8 cellular contexts compared by ENCODE assay signal in the genomic region with DNA sequence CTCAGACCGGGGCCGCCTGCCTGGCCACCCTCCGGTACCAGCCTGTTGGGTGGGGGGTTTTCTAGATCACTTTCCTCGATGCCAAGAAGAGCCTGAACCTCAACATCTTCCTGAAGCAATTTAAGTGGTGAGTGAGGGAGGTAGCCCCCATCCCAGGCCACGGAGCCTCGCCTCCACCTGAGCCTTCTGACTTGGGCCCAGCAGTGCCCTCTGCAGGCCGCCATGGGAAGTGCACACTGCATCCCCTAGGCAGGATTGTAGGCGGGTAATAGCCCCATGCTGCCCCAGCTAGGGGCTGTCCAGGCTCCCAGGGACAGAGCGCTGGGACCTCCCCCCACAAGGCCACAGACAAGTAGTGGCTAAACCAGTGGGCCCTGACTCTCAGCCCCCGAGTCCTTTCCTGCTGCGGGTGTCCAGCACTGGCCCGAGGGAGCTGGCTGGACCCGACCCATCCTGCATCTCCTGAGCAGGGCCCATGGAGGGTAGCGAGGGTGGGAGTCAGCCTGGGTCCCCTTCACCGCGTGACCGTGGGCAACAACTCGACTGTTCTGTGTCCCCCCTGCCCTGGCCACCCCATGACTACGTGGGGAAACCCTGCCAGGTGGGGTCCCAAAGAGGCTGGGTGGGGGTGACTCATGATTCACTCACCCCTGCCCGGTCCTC. TPM values are rescaled to one million over a fixed set of nuclear protein-coding genes. Genes with fewer than 3 reads are reported as not detected.
DNase-seq lines count a peak whose midpoint lies in the region; ATAC-seq, FAIRE-seq and TF ChIP-seq lines count a peak whose summit lies in the region.

No MANE protein-coding gene starts in this region.

- no peaks in the 10 kb centered on the region for H3K4me1 ChIP-seq in HepG2 (ENCODE audit: insufficient read depth, low read length)

- no peak overlapping the region for H3K4me3 ChIP-seq in HepG2 (replicated peaks in 1 of 3; ENCODE audit: insufficient read depth in 1 of 3, low read depth in 2 of 3, low read length in 3 of 3)

- H3K79me2 ChIP-seq in HepG2 (ENCODE audit: insufficient read depth, low read length), result no peaks in the 10 kb centered on the region

- peak; percentile 60 for FAIRE-seq in HepG2 (lab: Jason Lieb, UNC)

- H3K27me3 ChIP-seq in HepG2 (ENCODE audit: control insufficient read depth in 1 of 2, insufficient read depth in 2 of 2, low read length in 2 of 2), result no peaks in the 10 kb centered on the region

- peak; percentile 80 for TF ChIP-seq RAD21 in HepG2 (CRISPR knock-in tag; IDR thresholded peaks at IDR 0.05)

- POLR2A ChIA-PET in HepG2 (lab: Yijun Ruan, JAX), result interaction anchor here (0.6 to 0.9 kb wide), 2 partner anchors 24 to 43 kb away, joined by 3 to 4 read pairs; no protein-coding TSS in a partner anchor

- CTCF ChIA-PET in HepG2 (lab: Yijun Ruan, JAX; ENCODE audit: low intra/inter-chr PET ratio, low total read pairs), result interaction anchor here (0.7 to 2.1 kb wide), 7 partner anchors 23 to 68 kb away, joined by 3 to 31 read pairs (median 3); no protein-coding TSS in a partner anchor

- no peak for TF ChIP-seq POLR2A in HepG2 (IDR thresholded peaks at IDR 0.05; ENCODE audit: insufficient read depth in 1 of 2, low read depth in 2 of 2, low read length in 2 of 2)

- in situ Hi-C loops in HepG2 (cut with HindIII; ENCODE audit: extremely low pct_ligation_motif_present, low pct_unique_long_range_greater_than_20kb), result loop anchor here (5.0 kb wide), 1 partner anchor 56 kb away; no protein-coding TSS in a partner anchor

- no peaks in the 10 kb centered on the region for H3K9me3 ChIP-seq in HepG2 (ENCODE audit: low read length)

- peak; percentile 27 to 43 for DNase-seq in AML-193 (lab: John Stamatoyannopoulos, UW)
- peak; percentile 79 for DNase-seq in NCI-H1694 treated with DMSO at 0.1 percent for 48 hours (lab: John Stamatoyannopoulos, UW)
- peak; percentile 61 for DNase-seq in activated CD4-positive, alpha-beta T cell treated with anti-CD3 and anti-CD28 coated beads for 1 hour
- peak; percentile 62 for DNase-seq in cerebellar cortex (ENCODE audit: low spot score)
- peak; percentile 35 for DNase-seq in HepG2 (ENCODE audit: low spot score)
- DNase-seq in stimulated activated CD8-positive, alpha-beta memory T cell treated with anti-CD3 and anti-CD28 coated beads, Interleukin-12 subunit alpha, Interleukin-12 subunit beta, amount 100 ng/mL, for 4 hours (ENCODE audit: low read depth), result peak; percentile 48

- peaks cover 15 to 34% of the 10 kb centered on the region in 2 experiments; a peak in 3 of 5 replicates for H3K36me3 ChIP-seq in HepG2 (replicated peaks in 1 of 2; ENCODE audit: control insufficient read depth in 1 of 2, insufficient read depth in 2 of 2, low read length in 2 of 2)

- no peaks in the 10 kb centered on the region for H4K20me1 ChIP-seq in HepG2 (ENCODE audit: insufficient read depth, low read length)

- no peak overlapping the region for H3K9ac ChIP-seq in HepG2 (ENCODE audit: insufficient read depth, low read depth, low read length)

- 40% methylated on average over 2 of the region's 20 CpGs for WGBS in HepG2 (ENCODE audit: low lambda C conversion rate)

- TF ChIP-seq CTCF in HepG2 (CRISPR knock-in tag; IDR thresholded peaks at IDR 0.05), result peak; percentile 97

- ATAC-seq in GM19351 (IDR thresholded peaks at IDR 0.05; ENCODE audit: unreplicated experiment), result peak; percentile 58
- peak; percentile 75 for ATAC-seq in HepG2
- ATAC-seq in GM21576 (IDR thresholded peaks at IDR 0.05; ENCODE audit: unreplicated experiment), result no peak

- H2AFZ ChIP-seq in HepG2 (ENCODE audit: low read length), result no peak overlapping the region

- no peak overlapping the region for H3K27ac ChIP-seq in HepG2 (ENCODE audit: extremely low read length, insufficient read depth, low read length)

- intact Hi-C loops in HepG2 (cut with micrococcal nuclease; ENCODE audit: unreplicated experiment), result loop anchor here (1.0 kb wide), 2 partner anchors 23 to 58 kb away; no protein-coding TSS in a partner anchor

- no peak overlapping the region for H3K4me2 ChIP-seq in HepG2 (ENCODE audit: low read depth, low read length)

- no TSS peak for BruUV-seq in HepG2 (replicated peaks; lab: Mats Ljungman, UMichigan)

- TF ChIP-seq EP300 in HepG2 (IDR thresholded peaks at IDR 0.05; ENCODE audit: low read depth in 2 of 2, low read length in 2 of 2) (no peak), HepG2 (CRISPR knock-in tag; IDR thresholded peaks at IDR 0.05; ENCODE audit: borderline replicate concordance) (no peak)

TF ChIP-seq in HepG2, 621 proteins besides CTCF, POLR2A, EP300 and RAD21 (continues in another document):
- TF ChIP-seq ZNF776 (CRISPR knock-in tag; IDR thresholded peaks at IDR 0.05), result peak; percentile 58; the same call in 1 of the 2 replicates

RNA-seq across cellular contexts. Expression of a gene that starts 15.3 kb away (rescaled TPM):
- 0.98 and 1.0 TPM in 2 replicates for total RNA-seq in HepG2 (2016; rRNA removed; fragmentation: Illumina TruSeq; extraction: Trizol)
- total RNA-seq in HepG2 (2016; cell fraction: cytosol; rRNA removed; fragmentation: Illumina TruSeq; extraction: Trizol; ENCODE audit: low read depth), result 0.81 and 1.1 TPM in 2 replicates
- total RNA-seq in HepG2 (2016; cell fraction: insoluble cytoplasmic fraction; rRNA removed; fragmentation: Illumina TruSeq; extraction: Trizol), result 0.56 and 1.3 TPM in 2 replicates
- total RNA-seq in HepG2 (2016; cell fraction: membrane; rRNA removed; fragmentation: Illumina TruSeq; extraction: Trizol), result 1.6 and 1.9 TPM in 2 replicates
- total RNA-seq in HepG2 (2016; cell fraction: nucleus; rRNA removed; fragmentation: Illumina TruSeq; extraction: Trizol), result 1.3 and 1.5 TPM in 2 replicates
- 36.7 and 45.2 TPM in 2 replicates for polyA plus RNA-seq in HepG2 (2011; rRNA removed)
- polyA plus RNA-seq in HepG2 (2011; cell fraction: cytosol; rRNA removed), result 20.7 and 22.4 TPM in 2 replicates
- polyA plus RNA-seq in HepG2 (2011; cell fraction: nucleus; rRNA removed), result 219 and 230 TPM in 2 replicates
- polyA plus RNA-seq in HepG2 (2012), result 37.3 and 46.9 TPM in 2 replicates
- 0.70 and 1.5 TPM in 2 replicates for polyA plus RNA-seq in HepG2 (2016; cell fraction: cytosol; fragmentation: Illumina TruSeq; extraction: Trizol; ENCODE audit: low read depth)
- 1.3 and 2.2 TPM in 2 replicates for polyA plus RNA-seq in HepG2 (2016; cell fraction: insoluble cytoplasmic fraction; fragmentation: Illumina TruSeq; extraction: Trizol; ENCODE audit: low read depth)
- 1.5 and 2.0 TPM in 2 replicates for polyA plus RNA-seq in HepG2 (2016; cell fraction: membrane; fragmentation: Illumina TruSeq; extraction: Trizol; ENCODE audit: low read depth)
- 3.7 and 4.4 TPM in 2 replicates for polyA plus RNA-seq in HepG2 (2016; cell fraction: nucleus; fragmentation: Illumina TruSeq; extraction: Trizol; ENCODE audit: insufficient read depth, low read depth)
- polyA minus RNA-seq in HepG2 (2011; rRNA and poly(A)+ RNA removed; ENCODE audit: low replicate concordance), result 12.3 and 14.1 TPM in 2 replicates
- polyA minus RNA-seq in HepG2 (2011; cell fraction: cytosol; rRNA and poly(A)+ RNA removed), result 6.8 and 7.6 TPM in 2 replicates
- polyA minus RNA-seq in HepG2 (2011; cell fraction: nucleus; rRNA and poly(A)+ RNA removed), result 30.6 and 31.2 TPM in 2 replicates

RNA-seq across cellular contexts. Expression of a gene that starts 19.3 kb away (rescaled TPM):
- 16.4 and 18.1 TPM in 2 replicates for total RNA-seq in HepG2 (2016; rRNA removed; fragmentation: Illumina TruSeq; extraction: Trizol)
- total RNA-seq in HepG2 (2016; cell fraction: cytosol; rRNA removed; fragmentation: Illumina TruSeq; extraction: Trizol; ENCODE audit: low read depth), result 11.2 and 14.6 TPM in 2 replicates
- total RNA-seq in HepG2 (2016; cell fraction: insoluble cytoplasmic fraction; rRNA removed; fragmentation: Illumina TruSeq; extraction: Trizol), result 17.0 and 18.3 TPM in 2 replicates
- 23.4 and 24.7 TPM in 2 replicates for total RNA-seq in HepG2 (2016; cell fraction: membrane; rRNA removed; fragmentation: Illumina TruSeq; extraction: Trizol)
- 17.7 and 25.0 TPM in 2 replicates for total RNA-seq in HepG2 (2016; cell fraction: nucleus; rRNA removed; fragmentation: Illumina TruSeq; extraction: Trizol)
- 26.4 and 33.4 TPM in 2 replicates for polyA plus RNA-seq in HepG2 (2011; rRNA removed)
- polyA plus RNA-seq in HepG2 (2011; cell fraction: cytosol; rRNA removed), result 14.8 and 26.4 TPM in 2 replicates
- 229 and 296 TPM in 2 replicates for polyA plus RNA-seq in HepG2 (2011; cell fraction: nucleus; rRNA removed)
- 28.4 and 33.9 TPM in 2 replicates for polyA plus RNA-seq in HepG2 (2012)
- polyA plus RNA-seq in HepG2 (2016; cell fraction: cytosol; fragmentation: Illumina TruSeq; extraction: Trizol; ENCODE audit: low read depth), result 13.6 and 14.2 TPM in 2 replicates
- 20.2 and 25.5 TPM in 2 replicates for polyA plus RNA-seq in HepG2 (2016; cell fraction: insoluble cytoplasmic fraction; fragmentation: Illumina TruSeq; extraction: Trizol; ENCODE audit: low read depth)
- 17.5 and 20.7 TPM in 2 replicates for polyA plus RNA-seq in HepG2 (2016; cell fraction: membrane; fragmentation: Illumina TruSeq; extraction: Trizol; ENCODE audit: low read depth)
- polyA plus RNA-seq in HepG2 (2016; cell fraction: nucleus; fragmentation: Illumina TruSeq; extraction: Trizol; ENCODE audit: insufficient read depth, low read depth), result 61.5 and 67.7 TPM in 2 replicates
- polyA minus RNA-seq in HepG2 (2011; rRNA and poly(A)+ RNA removed; ENCODE audit: low replicate concordance), result 34.0 and 46.7 TPM in 2 replicates
- 23.8 and 25.1 TPM in 2 replicates for polyA minus RNA-seq in HepG2 (2011; cell fraction: cytosol; rRNA and poly(A)+ RNA removed)
- polyA minus RNA-seq in HepG2 (2011; cell fraction: nucleus; rRNA and poly(A)+ RNA removed), result 29.2 and 32.3 TPM in 2 replicates

RNA-seq across cellular contexts. Expression of a gene that starts 44.2 kb away (rescaled TPM):
- 153 and 186 TPM in 2 replicates for total RNA-seq in HepG2 (2016; rRNA removed; fragmentation: Illumina TruSeq; extraction: Trizol)
- total RNA-seq in HepG2 (2016; cell fraction: cytosol; rRNA removed; fragmentation: Illumina TruSeq; extraction: Trizol; ENCODE audit: low read depth), result 171 and 229 TPM in 2 replicates
- 166 and 191 TPM in 2 replicates for total RNA-seq in HepG2 (2016; cell fraction: insoluble cytoplasmic fraction; rRNA removed; fragmentation: Illumina TruSeq; extraction: Trizol)
- 186 and 219 TPM in 2 replicates for total RNA-seq in HepG2 (2016; cell fraction: membrane; rRNA removed; fragmentation: Illumina TruSeq; extraction: Trizol)
- 86.2 and 101 TPM in 2 replicates for total RNA-seq in HepG2 (2016; cell fraction: nucleus; rRNA removed; fragmentation: Illumina TruSeq; extraction: Trizol)
- polyA plus RNA-seq in HepG2 (2011; rRNA removed), result 123 and 142 TPM in 2 replicates
- 108 and 239 TPM in 2 replicates for polyA plus RNA-seq in HepG2 (2011; cell fraction: cytosol; rRNA removed)
- polyA plus RNA-seq in HepG2 (2011; cell fraction: nucleus; rRNA removed), result 125 and 162 TPM in 2 replicates
- 61.3 and 68.1 TPM in 2 replicates for polyA plus RNA-seq in HepG2 (2012)
- polyA plus RNA-seq in HepG2 (2016; cell fraction: cytosol; fragmentation: Illumina TruSeq; extraction: Trizol; ENCODE audit: low read depth), result 162 and 202 TPM in 2 replicates
- polyA plus RNA-seq in HepG2 (2016; cell fraction: insoluble cytoplasmic fraction; fragmentation: Illumina TruSeq; extraction: Trizol; ENCODE audit: low read depth), result 128 and 130 TPM in 2 replicates
- 134 and 168 TPM in 2 replicates for polyA plus RNA-seq in HepG2 (2016; cell fraction: membrane; fragmentation: Illumina TruSeq; extraction: Trizol; ENCODE audit: low read depth)
- polyA plus RNA-seq in HepG2 (2016; cell fraction: nucleus; fragmentation: Illumina TruSeq; extraction: Trizol; ENCODE audit: insufficient read depth, low read depth), result 129 and 133 TPM in 2 replicates
- 49.5 and 64.5 TPM in 2 replicates for polyA minus RNA-seq in HepG2 (2011; rRNA and poly(A)+ RNA removed; ENCODE audit: low replicate concordance)
- polyA minus RNA-seq in HepG2 (2011; cell fraction: cytosol; rRNA and poly(A)+ RNA removed), result 22.7 and 31.5 TPM in 2 replicates
- polyA minus RNA-seq in HepG2 (2011; cell fraction: nucleus; rRNA and poly(A)+ RNA removed), result 17.3 and 18.4 TPM in 2 replicates
